In the genomic region with DNA sequence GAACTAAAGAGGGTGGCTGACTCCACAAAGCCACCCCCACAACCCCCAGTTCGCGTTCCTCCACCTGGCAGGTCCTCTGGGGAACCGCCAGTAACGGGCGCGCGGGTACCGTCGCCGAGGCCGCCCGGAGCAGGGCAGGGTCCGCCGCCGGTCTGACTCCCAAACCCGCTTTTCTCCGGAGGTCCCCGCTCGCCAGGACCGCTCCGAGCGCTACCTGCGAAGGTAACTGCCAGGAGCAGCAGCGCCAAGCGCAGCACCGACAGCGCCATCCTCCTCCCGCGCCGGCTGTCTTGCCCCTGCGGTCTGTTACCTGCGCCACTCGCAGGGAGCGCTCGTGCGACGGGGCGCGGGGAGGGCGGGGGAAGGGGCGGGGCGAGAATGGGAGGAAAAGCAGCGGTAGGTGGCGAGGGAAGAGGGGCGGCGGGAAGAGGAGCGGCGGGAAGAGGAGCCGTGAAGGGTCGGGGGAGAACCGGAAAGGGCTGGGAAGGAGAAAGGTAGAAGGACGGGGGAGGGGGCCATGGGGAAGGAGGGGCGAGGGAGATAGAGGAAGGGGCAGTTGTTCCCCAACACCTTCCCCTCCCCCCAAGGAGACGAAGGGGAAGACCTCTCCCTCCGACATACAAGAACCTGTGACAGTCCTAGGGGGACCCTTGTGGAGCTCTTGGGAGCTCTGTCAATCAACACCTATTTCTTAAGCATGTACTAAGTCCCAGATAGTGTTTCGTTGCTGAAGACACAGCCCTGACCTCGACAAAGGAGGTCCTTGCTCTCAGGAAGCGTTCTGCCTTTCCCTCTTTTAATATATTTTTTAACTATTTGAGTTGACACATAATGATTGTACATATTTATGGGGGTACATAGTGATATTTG, we compare ENCODE assay signal across 1 cellular context.
TF ChIP-seq lines count a peak whose summit lies in the region.

A gene with protein sequence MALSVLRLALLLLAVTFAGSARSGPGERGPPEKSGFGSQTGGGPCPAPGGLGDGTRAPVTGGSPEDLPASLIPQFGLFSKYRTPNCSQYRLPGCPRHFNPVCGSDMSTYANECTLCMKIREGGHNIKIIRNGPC (minus strand): TSS at position 308 of the 870 bp plus-strand sequence. CDS start 39 bp downstream, at position 269.

TF ChIP-seq in K562, 482 proteins besides CTCF, POLR2A, EP300 and RAD21 (continued from another document):
- TF ChIP-seq, protein P1, sequence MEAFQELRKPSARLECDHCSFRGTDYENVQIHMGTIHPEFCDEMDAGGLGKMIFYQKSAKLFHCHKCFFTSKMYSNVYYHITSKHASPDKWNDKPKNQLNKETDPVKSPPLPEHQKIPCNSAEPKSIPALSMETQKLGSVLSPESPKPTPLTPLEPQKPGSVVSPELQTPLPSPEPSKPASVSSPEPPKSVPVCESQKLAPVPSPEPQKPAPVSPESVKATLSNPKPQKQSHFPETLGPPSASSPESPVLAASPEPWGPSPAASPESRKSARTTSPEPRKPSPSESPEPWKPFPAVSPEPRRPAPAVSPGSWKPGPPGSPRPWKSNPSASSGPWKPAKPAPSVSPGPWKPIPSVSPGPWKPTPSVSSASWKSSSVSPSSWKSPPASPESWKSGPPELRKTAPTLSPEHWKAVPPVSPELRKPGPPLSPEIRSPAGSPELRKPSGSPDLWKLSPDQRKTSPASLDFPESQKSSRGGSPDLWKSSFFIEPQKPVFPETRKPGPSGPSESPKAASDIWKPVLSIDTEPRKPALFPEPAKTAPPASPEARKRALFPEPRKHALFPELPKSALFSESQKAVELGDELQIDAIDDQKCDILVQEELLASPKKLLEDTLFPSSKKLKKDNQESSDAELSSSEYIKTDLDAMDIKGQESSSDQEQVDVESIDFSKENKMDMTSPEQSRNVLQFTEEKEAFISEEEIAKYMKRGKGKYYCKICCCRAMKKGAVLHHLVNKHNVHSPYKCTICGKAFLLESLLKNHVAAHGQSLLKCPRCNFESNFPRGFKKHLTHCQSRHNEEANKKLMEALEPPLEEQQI (IDR thresholded peaks at IDR 0.05): no peak
- TF ChIP-seq, protein P2, sequence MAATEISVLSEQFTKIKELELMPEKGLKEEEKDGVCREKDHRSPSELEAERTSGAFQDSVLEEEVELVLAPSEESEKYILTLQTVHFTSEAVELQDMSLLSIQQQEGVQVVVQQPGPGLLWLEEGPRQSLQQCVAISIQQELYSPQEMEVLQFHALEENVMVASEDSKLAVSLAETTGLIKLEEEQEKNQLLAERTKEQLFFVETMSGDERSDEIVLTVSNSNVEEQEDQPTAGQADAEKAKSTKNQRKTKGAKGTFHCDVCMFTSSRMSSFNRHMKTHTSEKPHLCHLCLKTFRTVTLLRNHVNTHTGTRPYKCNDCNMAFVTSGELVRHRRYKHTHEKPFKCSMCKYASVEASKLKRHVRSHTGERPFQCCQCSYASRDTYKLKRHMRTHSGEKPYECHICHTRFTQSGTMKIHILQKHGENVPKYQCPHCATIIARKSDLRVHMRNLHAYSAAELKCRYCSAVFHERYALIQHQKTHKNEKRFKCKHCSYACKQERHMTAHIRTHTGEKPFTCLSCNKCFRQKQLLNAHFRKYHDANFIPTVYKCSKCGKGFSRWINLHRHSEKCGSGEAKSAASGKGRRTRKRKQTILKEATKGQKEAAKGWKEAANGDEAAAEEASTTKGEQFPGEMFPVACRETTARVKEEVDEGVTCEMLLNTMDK (IDR thresholded peaks at IDR 0.05; ENCODE audit: borderline replicate concordance, insufficient read depth, low read depth, low read length, poor library complexity, severe bottlenecking): no peak
- no peak for TF ChIP-seq YBX1 (IDR thresholded peaks at IDR 0.05)
- TF ChIP-seq, protein P3, sequence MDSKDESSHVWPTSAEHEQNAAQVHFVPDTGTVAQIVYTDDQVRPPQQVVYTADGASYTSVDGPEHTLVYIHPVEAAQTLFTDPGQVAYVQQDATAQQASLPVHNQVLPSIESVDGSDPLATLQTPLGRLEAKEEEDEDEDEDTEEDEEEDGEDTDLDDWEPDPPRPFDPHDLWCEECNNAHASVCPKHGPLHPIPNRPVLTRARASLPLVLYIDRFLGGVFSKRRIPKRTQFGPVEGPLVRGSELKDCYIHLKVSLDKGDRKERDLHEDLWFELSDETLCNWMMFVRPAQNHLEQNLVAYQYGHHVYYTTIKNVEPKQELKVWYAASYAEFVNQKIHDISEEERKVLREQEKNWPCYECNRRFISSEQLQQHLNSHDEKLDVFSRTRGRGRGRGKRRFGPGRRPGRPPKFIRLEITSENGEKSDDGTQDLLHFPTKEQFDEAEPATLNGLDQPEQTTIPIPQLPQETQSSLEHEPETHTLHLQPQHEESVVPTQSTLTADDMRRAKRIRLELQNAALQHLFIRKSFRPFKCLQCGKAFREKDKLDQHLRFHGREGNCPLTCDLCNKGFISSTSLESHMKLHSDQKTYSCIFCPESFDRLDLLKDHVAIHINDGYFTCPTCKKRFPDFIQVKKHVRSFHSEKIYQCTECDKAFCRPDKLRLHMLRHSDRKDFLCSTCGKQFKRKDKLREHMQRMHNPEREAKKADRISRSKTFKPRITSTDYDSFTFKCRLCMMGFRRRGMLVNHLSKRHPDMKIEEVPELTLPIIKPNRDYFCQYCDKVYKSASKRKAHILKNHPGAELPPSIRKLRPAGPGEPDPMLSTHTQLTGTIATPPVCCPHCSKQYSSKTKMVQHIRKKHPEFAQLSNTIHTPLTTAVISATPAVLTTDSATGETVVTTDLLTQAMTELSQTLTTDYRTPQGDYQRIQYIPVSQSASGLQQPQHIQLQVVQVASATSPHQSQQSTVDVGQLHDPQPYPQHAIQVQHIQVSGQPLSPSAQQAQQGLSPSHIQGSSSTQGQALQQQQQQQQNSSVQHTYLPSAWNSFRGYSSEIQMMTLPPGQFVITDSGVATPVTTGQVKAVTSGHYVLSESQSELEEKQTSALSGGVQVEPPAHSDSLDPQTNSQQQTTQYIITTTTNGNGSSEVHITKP (IDR thresholded peaks at IDR 0.05; ENCODE audit: partially characterized antibody): peak; percentile 31
- peak in 1 of 2 experiments; percentile 32; a peak in 1 of 4 replicates for TF ChIP-seq MAZ (CRISPR knock-in tag; conservative IDR thresholded peaks at IDR 0.05 in 1 of 2, IDR thresholded peaks at IDR 0.05 in 1 of 2)
- TF ChIP-seq, protein P4, sequence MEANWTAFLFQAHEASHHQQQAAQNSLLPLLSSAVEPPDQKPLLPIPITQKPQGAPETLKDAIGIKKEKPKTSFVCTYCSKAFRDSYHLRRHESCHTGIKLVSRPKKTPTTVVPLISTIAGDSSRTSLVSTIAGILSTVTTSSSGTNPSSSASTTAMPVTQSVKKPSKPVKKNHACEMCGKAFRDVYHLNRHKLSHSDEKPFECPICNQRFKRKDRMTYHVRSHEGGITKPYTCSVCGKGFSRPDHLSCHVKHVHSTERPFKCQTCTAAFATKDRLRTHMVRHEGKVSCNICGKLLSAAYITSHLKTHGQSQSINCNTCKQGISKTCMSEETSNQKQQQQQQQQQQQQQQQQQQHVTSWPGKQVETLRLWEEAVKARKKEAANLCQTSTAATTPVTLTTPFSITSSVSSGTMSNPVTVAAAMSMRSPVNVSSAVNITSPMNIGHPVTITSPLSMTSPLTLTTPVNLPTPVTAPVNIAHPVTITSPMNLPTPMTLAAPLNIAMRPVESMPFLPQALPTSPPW (CRISPR knock-in tag; IDR thresholded peaks at IDR 0.05): peak; percentile 42; the same call in 1 of the 2 replicates
- no peak for TF ChIP-seq ZNF263 (CRISPR knock-in tag; IDR thresholded peaks at IDR 0.05; ENCODE audit: borderline replicate concordance)
